Comparison of ENCODE assay signal across 8 cellular contexts in genomic region chr5:34007675-34008600, GRCh38. TPM values are rescaled to one million over a fixed set of nuclear protein-coding genes. Genes with fewer than 3 reads are reported as not detected.
DNase-seq lines count a peak whose midpoint lies in the region; ATAC-seq and TF ChIP-seq lines count a peak whose summit lies in the region.

Gene AMACR, minus strand, starts transcription at chr5:34008050. Its CDS starts 31 bp downstream, at chr5:34008019.

- H3K4me3 ChIP-seq in BLaER1 (peak within 1 kb of the TSS; percentile 76), colonic mucosa (peak within 1 kb of the TSS; percentile 64)

- peak; percentile 89 for ATAC-seq in HG03457 (IDR thresholded peaks at IDR 0.05; ENCODE audit: unreplicated experiment)

- DNase-seq in GM19240 (ENCODE audit: insufficient read length, low spot score) (peak; percentile 88), NCI-H524 (lab: John Stamatoyannopoulos, UW) (peak; percentile 96 to 97), colonic mucosa (peak; percentile 93), left kidney (ENCODE audit: low read depth, low spot score) (peak; percentile 98)
- DNase-seq in activated CD4-positive, alpha-beta T cell treated with anti-CD3 and anti-CD28 coated beads for 48 hours, result peak; percentile 91
- DNase-seq in stimulated activated CD4-positive, alpha-beta T cell treated with anti-CD3 and anti-CD28 coated beads, Interleukin-1b, Interleukin-23, amount 100 ng/mL, for 48 hours, result peak; percentile 86

- peaks cover 16% of the 10 kb centered on the region for H3K36me3 ChIP-seq in BLaER1
- no peaks in the 10 kb centered on the region for H3K36me3 ChIP-seq in colonic mucosa

- H3K27ac ChIP-seq in BLaER1 (peak within 1 kb of the TSS; percentile 78), colonic mucosa (peak within 1 kb of the TSS; percentile 96)

- peak within 1 kb of the TSS; percentile 93 for H3K4me2 ChIP-seq in BLaER1

- intact Hi-C loops in colonic mucosa (cut with DNase I), result no loop called here

- H3K9ac ChIP-seq in BLaER1, result peak within 1 kb of the TSS; percentile 77
- H3K9ac ChIP-seq in colonic mucosa (ENCODE audit: low read depth in 2 of 2, low read length in 2 of 2), result peak within 1 kb of the TSS; percentile 77 to 96

- H3K9me3 ChIP-seq in BLaER1, result no peaks in the 10 kb centered on the region
- no peaks in the 10 kb centered on the region for H3K9me3 ChIP-seq in colonic mucosa

- TF ChIP-seq CTCF in colonic mucosa (IDR thresholded peaks at IDR 0.05), result no peak

- H3K4me1 ChIP-seq in BLaER1, result peaks cover 26% of the 10 kb centered on the region
- H3K4me1 ChIP-seq in colonic mucosa, result peaks cover 7% of the 10 kb centered on the region

- no peaks in the 10 kb centered on the region for H3K27me3 ChIP-seq in BLaER1
- no peaks in the 10 kb centered on the region for H3K27me3 ChIP-seq in colonic mucosa

- no peaks in the 10 kb centered on the region for H4K20me1 ChIP-seq in BLaER1

RNA-seq across cellular contexts. Expression of gene AMACR, which starts in this region (rescaled TPM):
- total RNA-seq in colonic mucosa, result 10 to 100 TPM; 50.3 to 67.9 TPM

Comparison
In these comparisons a context has a peak if more than half of its experiments do, and no peak if none do; other contexts are left out.
1. Peak in every context shown above with its lines: DNase-seq, ATAC-seq, H3K4me3 ChIP-seq and H3K27ac ChIP-seq.